Comparison of ENCODE assay signal across 18 cellular contexts in genomic region chr11:126032374-126032773, GRCh38. TPM values are rescaled to one million over a fixed set of nuclear protein-coding genes. Genes with fewer than 3 reads are reported as not detected.
DNase-seq lines count a peak whose midpoint lies in the region; ATAC-seq, FAIRE-seq and TF ChIP-seq lines count a peak whose summit lies in the region.
"Had no signal": no experiment of that assay in that cellular context is flagged by ENCODE, and none has a peak within 500 bp of the region (broad histone marks: within the 10 kb centered on the region; RNA-seq: fewer than 3 reads in every experiment).

No MANE protein-coding gene starts in this region.

- H3K27ac ChIP-seq in A549, result no peak overlapping the region
- H3K27ac ChIP-seq in VCaP, result 0 out of 2 replicates have a peak overlapping the region, but pooled peaks have one; percentile 1
- no peak overlapping the region for H3K27ac ChIP-seq in heart right ventricle

- DNase-seq in A549 (ENCODE audit: low read depth in 1 of 2, low spot score in 1 of 2), result no peak
- no peak for DNase-seq in endothelial cell (ENCODE audit: low spot score)
- DNase-seq in heart right ventricle, result no peak
- DNase-seq: 8988T; C1 segment of cervical spinal cord; Calu3; CD4-positive, alpha-beta memory T cell; COR-L47; DMS53; DMS79 treated with DMSO at 0.1 percent for 48 hours; GOT3; H7; HCEC 1CT had no signal

- H3K4me3 Mint-ChIP-seq in endothelial cell (ENCODE audit: unreplicated experiment), result peak overlapping the region; percentile 39
- H3K4me3 Mint-ChIP-seq: CD4-positive, alpha-beta memory T cell had no signal

- no peaks in the 10 kb centered on the region for H3K27me3 ChIP-seq in heart right ventricle

- no peaks in the 10 kb centered on the region for H3K9me3 Mint-ChIP-seq in endothelial cell (ENCODE audit: unreplicated experiment)
- H3K9me3 Mint-ChIP-seq: CD4-positive, alpha-beta memory T cell had no signal

- H3K36me3 Mint-ChIP-seq in endothelial cell (ENCODE audit: low read depth, unreplicated experiment), result peaks cover 5% of the 10 kb centered on the region
- H3K36me3 Mint-ChIP-seq: CD4-positive, alpha-beta memory T cell had no signal

- CTCF ChIA-PET in A549 (lab: Yijun Ruan, JAX), result no interaction called here

- no peak for FAIRE-seq in A549 (lab: Jason Lieb, UNC)
- FAIRE-seq: GM12892, GM19239 had no signal

- no peak for TF ChIP-seq RAD21 in A549 (conservative IDR thresholded peaks at IDR 0.05 in 1 of 2, IDR thresholded peaks at IDR 0.05 in 1 of 2)

- TF ChIP-seq CTCF in A549 (IDR thresholded peaks at IDR 0.05) (no peak), VCaP (conservative IDR thresholded peaks at IDR 0.05) (no peak), endothelial cell (IDR thresholded peaks at IDR 0.05; ENCODE audit: unreplicated experiment) (no peak), heart right ventricle (IDR thresholded peaks at IDR 0.05) (no peak)

- TF ChIP-seq EP300 in A549 (IDR thresholded peaks at IDR 0.05), result no peak

- POLR2A ChIA-PET in A549 (lab: Yijun Ruan, JAX), result no interaction called here

- H3K4me3 ChIP-seq in A549 (no peak overlapping the region), heart right ventricle (no peak overlapping the region)

- ATAC-seq in A549, result no peak
- ATAC-seq in HG02852 (IDR thresholded peaks at IDR 0.05; ENCODE audit: unreplicated experiment), result no peak
- ATAC-seq in heart right ventricle, result no peak
- no peak for ATAC-seq in GM21423 (IDR thresholded peaks at IDR 0.05; ENCODE audit: unreplicated experiment)

- WGBS in A549 (ENCODE audit: missing lambda C conversion rate), result 85% methylated on average over 7 of the region's 7 CpGs
- 96 to 99% methylated on average over 7 of the region's 7 CpGs for WGBS in heart right ventricle, 2 donors

- H3K4me1 ChIP-seq in A549 (no peaks in the 10 kb centered on the region), heart right ventricle (peaks cover 0 to 31% (median 12%) of the 10 kb centered on the region in 9 donors)

- TF ChIP-seq POLR2A in A549 (IDR thresholded peaks at IDR 0.05; ENCODE audit: low read length), result no peak

- H3K9me3 ChIP-seq in A549, result no peaks in the 10 kb centered on the region
- no peaks in the 10 kb centered on the region for H3K9me3 ChIP-seq in heart right ventricle

- peaks cover 4% of the 10 kb centered on the region for H3K27me3 Mint-ChIP-seq in endothelial cell (ENCODE audit: unreplicated experiment)

- no peak overlapping the region for H3K4me2 ChIP-seq in A549

- intact Hi-C loops in heart right ventricle (cut with DNase I), result no loop called here

- H3K4me1 Mint-ChIP-seq in endothelial cell (ENCODE audit: unreplicated experiment), result peaks cover 55% of the 10 kb centered on the region
- H3K4me1 Mint-ChIP-seq: CD4-positive, alpha-beta memory T cell had no signal

- H3K27ac Mint-ChIP-seq in endothelial cell (ENCODE audit: unreplicated experiment), result peak overlapping the region; percentile 37
- H3K27ac Mint-ChIP-seq: CD4-positive, alpha-beta memory T cell had no signal

- H3K36me3 ChIP-seq in heart right ventricle, result no peaks in the 10 kb centered on the region

TF ChIP-seq in A549, 52 proteins besides CTCF, POLR2A, EP300 and RAD21:
- TF ChIP-seq MAFK (IDR thresholded peaks at IDR 0.05; ENCODE audit: partially characterized antibody) (peak; percentile 89), CBX8 (IDR thresholded peaks at IDR 0.05) (no peak), KDM1A (IDR thresholded peaks at IDR 0.05; ENCODE audit: low read depth) (no peak)

RNA-seq across cellular contexts. Expression of gene CDON, which starts 30.3 kb away (rescaled TPM):
- polyA plus RNA-seq in A549 (2011; rRNA removed), result 5.6 and 7.8 TPM in 2 replicates
- 1.2 and 1.6 TPM in 2 replicates for polyA plus RNA-seq in A549 (2012; cell fraction: cytosol; rRNA removed)
- polyA plus RNA-seq in A549 (2012; cell fraction: nucleus; rRNA removed), result 1.7 and 2.8 TPM in 2 replicates
- polyA plus RNA-seq in A549 (2017; fragmentation: RNase III; extraction: RNeasy Plus Mini Kit Qiagen cat#74134 plus additional on column Dnase treatment), result 1.3 to 1.9 TPM (median 1.7 TPM) in 3 replicates
- polyA minus RNA-seq in A549 (2011; rRNA and poly(A)+ RNA removed), result 9.6 and 12.2 TPM in 2 replicates
- total RNA-seq in endothelial cell (ENCODE audit: unreplicated experiment), result 25.2 TPM
- total RNA-seq in heart right ventricle, result 10 to 100 TPM in 2 of 10 donors, 1 to 10 TPM in 8; 5.4 to 17.1 (median 9.3) TPM
- 1 to 10 TPM; 1.4 to 2.4 TPM for polyA plus RNA-seq in heart right ventricle
